In genomic region chr5:150323092-150323491, GRCh38 we compare ENCODE assay signal across 33 cellular contexts. TPM values are rescaled to one million over a fixed set of nuclear protein-coding genes. Genes with fewer than 3 reads are reported as not detected.
A peak's percentile ranks its signal among the peaks of the same experiment; 100 is the strongest.
DNase-seq lines count a peak whose midpoint lies in the region; ATAC-seq, FAIRE-seq and TF ChIP-seq lines count a peak whose summit lies in the region.
"Had no signal": no experiment of that assay in that cellular context is flagged by ENCODE, and none has a peak within 500 bp of the region (broad histone marks: within the 10 kb centered on the region; RNA-seq: fewer than 3 reads in every experiment).

No MANE protein-coding gene starts in this region.

- H3K27me3 ChIP-seq in HepG2 (ENCODE audit: control insufficient read depth in 1 of 2, insufficient read depth in 2 of 2, low read length in 2 of 2) (no peaks in the 10 kb centered on the region), right lobe of liver (no peaks in the 10 kb centered on the region), PC-9 (ENCODE audit: insufficient read depth, low read depth) (no peaks in the 10 kb centered on the region)
- H3K27me3 ChIP-seq: gastroesophageal sphincter, ovary, upper lobe of right lung had no signal

- H3K79me2 ChIP-seq in HepG2 (ENCODE audit: insufficient read depth, low read length) = no peaks in the 10 kb centered on the region
- no peaks in the 10 kb centered on the region for H3K79me2 ChIP-seq in PC-9 (ENCODE audit: low read depth)

- H3K4me1 ChIP-seq in HepG2 (ENCODE audit: insufficient read depth, low read length) (peaks cover 66% of the 10 kb centered on the region), right lobe of liver (no peaks in the 10 kb centered on the region), PC-9 (replicated peaks; ENCODE audit: insufficient read depth) (peaks cover 51% of the 10 kb centered on the region)
- H3K4me1 ChIP-seq: upper lobe of right lung had no signal

- TF ChIP-seq POLR2A in HepG2 (IDR thresholded peaks at IDR 0.05; ENCODE audit: insufficient read depth in 1 of 2, low read depth in 2 of 2, low read length in 2 of 2) (no peak), right lobe of liver (IDR thresholded peaks at IDR 0.05) (no peak)

- H3K9me3 ChIP-seq in HepG2 (ENCODE audit: low read length) = no peaks in the 10 kb centered on the region
- H3K9me3 ChIP-seq in right lobe of liver = no peaks in the 10 kb centered on the region
- H3K9me3 ChIP-seq in PC-9 (ENCODE audit: insufficient read depth, low read depth) = no peaks in the 10 kb centered on the region
- H3K9me3 ChIP-seq: gastroesophageal sphincter, ovary, upper lobe of right lung had no signal

- no peak overlapping the region for H3K4me2 ChIP-seq in HepG2 (ENCODE audit: low read depth, low read length)
- H3K4me2 ChIP-seq in PC-9 = no peak overlapping the region

- no peak overlapping the region for H3K9ac ChIP-seq in HepG2 (ENCODE audit: insufficient read depth, low read depth, low read length)

- TF ChIP-seq EP300 in HepG2 (IDR thresholded peaks at IDR 0.05; ENCODE audit: low read depth in 2 of 2, low read length in 2 of 2) (no peak), HepG2 (CRISPR knock-in tag; IDR thresholded peaks at IDR 0.05; ENCODE audit: borderline replicate concordance) (no peak)

- TF ChIP-seq CTCF in HepG2 (CRISPR knock-in tag; IDR thresholded peaks at IDR 0.05) (no peak), right lobe of liver (IDR thresholded peaks at IDR 0.05) (no peak), PC-9 (conservative IDR thresholded peaks at IDR 0.05) (no peak), RWPE1 (conservative IDR thresholded peaks at IDR 0.05; ENCODE audit: low read depth) (no peak)

- H3K36me3 ChIP-seq in HepG2 (replicated peaks in 1 of 2; ENCODE audit: control insufficient read depth in 1 of 2, insufficient read depth in 2 of 2, low read length in 2 of 2) (no peaks in the 10 kb centered on the region; a peak in 1 of 5 replicates), right lobe of liver (no peaks in the 10 kb centered on the region), PC-9 (ENCODE audit: low read depth) (no peaks in the 10 kb centered on the region)
- H3K36me3 ChIP-seq: gastroesophageal sphincter, ovary, upper lobe of right lung had no signal

- FAIRE-seq in HepG2 (lab: Jason Lieb, UNC) (no peak), GM19239 (lab: Jason Lieb, UNC) (no peak)
- FAIRE-seq: small intestine, TTC549 had no signal

- 20% methylated on average over 6 of the region's 6 CpGs for WGBS in HepG2 (ENCODE audit: low lambda C conversion rate)
- WGBS in right lobe of liver (ENCODE audit: insufficient coverage, low coverage, low lambda C conversion rate, missing lambda C conversion rate) = 74% methylated on average over 6 of the region's 6 CpGs

- DNase-seq in HepG2 (ENCODE audit: low spot score) = peak; percentile 70
- no peak for DNase-seq in right lobe of liver
- DNase-seq in PC-9 = peak in 1 of 2 experiments; percentile 43
- DNase-seq in fibroblast of peridontal ligament (ENCODE audit: extremely low read depth) = peak; percentile 50
- no peak for DNase-seq in RWPE1 (ENCODE audit: low spot score)
- DNase-seq in T-helper 9 cell = no peak
- DNase-seq in GM19239 (ENCODE audit: insufficient read length, low spot score) = no peak
- DNase-seq: activated naive CD4-positive, alpha-beta T cell treated with Interleukin-2 at 50 U/mL for 16 hours; AML-193; Calu3; CD4-positive, CD25-positive, alpha-beta regulatory T cell; dermis blood vessel endothelial cell; DMS79; endodermal cell; GDM1; hippocampal formation; Kasumi-1; NCI-H1092; NCI-H1694; NCI-H446; NCI-H748 treated with DMSO at 0.1 percent for 48 hours; ovary; RPMI8226; small intestine; stimulated activated naive B cell treated with anti-CD40 and anti-IgM and Interleukin-4, amounts not matched to agents 10 μg/mL and 1 μg/mL and 100 μg/mL, for 72 hours; T-helper 1 cell; upper lobe of right lung had no signal

- in situ Hi-C loops in HepG2 (cut with HindIII; ENCODE audit: extremely low pct_ligation_motif_present, low pct_unique_long_range_greater_than_20kb) = no loop called here

- H3K9me2 ChIP-seq in PC-9 (ENCODE audit: insufficient read depth) = no peaks in the 10 kb centered on the region

- ATAC-seq in HepG2 = no peak
- no peak for ATAC-seq in right lobe of liver
- no peak for ATAC-seq in HG02840 (IDR thresholded peaks at IDR 0.05; ENCODE audit: low FRiP score, unreplicated experiment)
- ATAC-seq: gastroesophageal sphincter; stimulated activated naive B cell treated with anti-CD40 and anti-IgM and Interleukin-4, amounts not matched to agents 10 μg/mL and 1 μg/mL and 100 μg/mL, for 72 hours; upper lobe of right lung had no signal

- H3F3A ChIP-seq in PC-9 (ENCODE audit: insufficient read depth, low read depth) = peaks cover 37% of the 10 kb centered on the region

- no peak overlapping the region for H3K27ac ChIP-seq in HepG2 (ENCODE audit: extremely low read length, insufficient read depth, low read length)
- no peak overlapping the region for H3K27ac ChIP-seq in right lobe of liver
- H3K27ac ChIP-seq in PC-9 = 0 out of 2 replicates have a peak overlapping the region, but pooled peaks have one; percentile 20
- no peak overlapping the region for H3K27ac ChIP-seq in RWPE1
- H3K27ac ChIP-seq: gastroesophageal sphincter, ovary, upper lobe of right lung had no signal

- BruUV-seq in HepG2 (replicated peaks; lab: Mats Ljungman, UMichigan) (no TSS peak), PC-9 (replicated peaks; lab: Mats Ljungman, UMichigan) (no TSS peak)

- no peak for TF ChIP-seq RAD21 in HepG2 (CRISPR knock-in tag; IDR thresholded peaks at IDR 0.05)

- POLR2A ChIA-PET in HepG2 (lab: Yijun Ruan, JAX) (interaction anchor here (1.1 kb wide), 1 partner anchor 20 kb away, joined by 3 read pairs; the partner anchor contains the start of gene ARSI), PC-9 (lab: Charles Lee; ENCODE audit: unreplicated experiment) (interaction anchor here (0.6 kb wide), 1 partner anchor 20 kb away, joined by 3 read pairs; no protein-coding TSS in a partner anchor), RWPE1 (lab: Yijun Ruan, JAX; ENCODE audit: low non-redundant PET) (no interaction called here)

- H4K20me1 ChIP-seq in HepG2 (ENCODE audit: insufficient read depth, low read length) (no peaks in the 10 kb centered on the region), PC-9 (ENCODE audit: insufficient read depth) (no peaks in the 10 kb centered on the region)

- H2AFZ ChIP-seq in HepG2 (ENCODE audit: low read length) = no peak overlapping the region
- H2AFZ ChIP-seq in PC-9 = no peak overlapping the region

- CTCF ChIA-PET in HepG2 (lab: Yijun Ruan, JAX; ENCODE audit: low intra/inter-chr PET ratio, low total read pairs) (no interaction called here), PC-9 (lab: Charles Lee) (interaction anchor here (0.7 kb wide), 1 partner anchor 1170 kb away, joined by 4 read pairs; no protein-coding TSS in a partner anchor), RWPE1 (lab: Yijun Ruan, JAX) (interaction anchor here (0.6 kb wide), 2 partner anchors 50 to 202 kb away, joined by 3 to 8 read pairs; no protein-coding TSS in a partner anchor)

- intact Hi-C loops in HepG2 (cut with micrococcal nuclease; ENCODE audit: unreplicated experiment) = no loop called here
- intact Hi-C loops in right lobe of liver (cut with DNase I) = no loop called here
- intact Hi-C loops in PC-9 (cut with micrococcal nuclease; ENCODE audit: unreplicated experiment) = loop anchor here (5.0 kb wide), 1 partner anchor 61 kb away; no protein-coding TSS in a partner anchor

- H3K4me3 ChIP-seq in HepG2 (replicated peaks in 1 of 3; ENCODE audit: insufficient read depth in 1 of 3, low read depth in 2 of 3, low read length in 3 of 3) = no peak overlapping the region
- no peak overlapping the region for H3K4me3 ChIP-seq in right lobe of liver
- no peak overlapping the region for H3K4me3 ChIP-seq in PC-9
- H3K4me3 ChIP-seq: gastroesophageal sphincter, lung, ovary, upper lobe of right lung had no signal

RNA-seq across cellular contexts. Expression of gene ARSI, which starts 20.4 kb away (rescaled TPM):
- total RNA-seq in HepG2 (2016; rRNA removed; fragmentation: Illumina TruSeq; extraction: Trizol) = 17.6 and 33.9 TPM in 2 replicates
- 3.1 and 3.4 TPM in 2 replicates for total RNA-seq in HepG2 (2016; cell fraction: cytosol; rRNA removed; fragmentation: Illumina TruSeq; extraction: Trizol; ENCODE audit: low read depth)
- 21.4 and 37.4 TPM in 2 replicates for total RNA-seq in HepG2 (2016; cell fraction: insoluble cytoplasmic fraction; rRNA removed; fragmentation: Illumina TruSeq; extraction: Trizol)
- total RNA-seq in HepG2 (2016; cell fraction: membrane; rRNA removed; fragmentation: Illumina TruSeq; extraction: Trizol) = 11.0 and 13.0 TPM in 2 replicates
- total RNA-seq in HepG2 (2016; cell fraction: nucleus; rRNA removed; fragmentation: Illumina TruSeq; extraction: Trizol) = 25.8 and 28.7 TPM in 2 replicates
- 4.2 and 6.4 TPM in 2 replicates for polyA plus RNA-seq in HepG2 (2011; rRNA removed)
- polyA plus RNA-seq in HepG2 (2011; cell fraction: cytosol; rRNA removed) = 6.1 and 8.6 TPM in 2 replicates
- 5.3 and 5.7 TPM in 2 replicates for polyA plus RNA-seq in HepG2 (2011; cell fraction: nucleus; rRNA removed)
- 2.2 and 3.5 TPM in 2 replicates for polyA plus RNA-seq in HepG2 (2012)
- 2.1 and 2.4 TPM in 2 replicates for polyA plus RNA-seq in HepG2 (2016; cell fraction: cytosol; fragmentation: Illumina TruSeq; extraction: Trizol; ENCODE audit: low read depth)
- polyA plus RNA-seq in HepG2 (2016; cell fraction: insoluble cytoplasmic fraction; fragmentation: Illumina TruSeq; extraction: Trizol; ENCODE audit: low read depth) = 14.2 and 17.0 TPM in 2 replicates
- polyA plus RNA-seq in HepG2 (2016; cell fraction: membrane; fragmentation: Illumina TruSeq; extraction: Trizol; ENCODE audit: low read depth) = 5.0 and 7.0 TPM in 2 replicates
- 29.1 and 30.1 TPM in 2 replicates for polyA plus RNA-seq in HepG2 (2016; cell fraction: nucleus; fragmentation: Illumina TruSeq; extraction: Trizol; ENCODE audit: insufficient read depth, low read depth)
- 0.07 and 16.9 TPM in 2 replicates for polyA minus RNA-seq in HepG2 (2011; rRNA and poly(A)+ RNA removed; ENCODE audit: low replicate concordance)
- polyA minus RNA-seq in HepG2 (2011; cell fraction: cytosol; rRNA and poly(A)+ RNA removed) = 5.9 and 6.4 TPM in 2 replicates
- polyA minus RNA-seq in HepG2 (2011; cell fraction: nucleus; rRNA and poly(A)+ RNA removed) = 4.8 and 6.6 TPM in 2 replicates
- under 1 TPM in 5 of 6 experiments, not detected in 1; 0.06 to 0.51 (median 0.20) TPM for total RNA-seq in right lobe of liver
- total RNA-seq in PC-9 (2021) = 2.6 and 3.2 TPM in 2 replicates
- total RNA-seq: activated T-helper 1 cell treated with anti-CD3 and anti-CD28 coated beads, Interleukin-12 subunit alpha, Interleukin-12 subunit beta, Interleukin-2, Interleukin-4 antibody, amounts not matched to agents 30 ng/mL and 10 ng/mL and 1 ng/mL, durations not matched to agents 14 hours and 24 hours and 36 hours; CD4-positive, CD25-positive, alpha-beta regulatory T cell had no signal
- polyA plus RNA-seq: CD4-positive, CD25-positive, alpha-beta regulatory T cell; neural cell had no signal

RNA-seq across cellular contexts. Expression of gene CAMK2A, which starts 33.5 kb away (rescaled TPM):
- total RNA-seq in HepG2 (2016; rRNA removed; fragmentation: Illumina TruSeq; extraction: Trizol) = 0.11 TPM in 1 of 2 replicates, not detected in the other
- not detected in 2 replicates for total RNA-seq in HepG2 (2016; cell fraction: cytosol; rRNA removed; fragmentation: Illumina TruSeq; extraction: Trizol; ENCODE audit: low read depth)
- total RNA-seq in HepG2 (2016; cell fraction: insoluble cytoplasmic fraction; rRNA removed; fragmentation: Illumina TruSeq; extraction: Trizol) = 0.03 and 0.09 TPM in 2 replicates
- not detected in 2 replicates for total RNA-seq in HepG2 (2016; cell fraction: membrane; rRNA removed; fragmentation: Illumina TruSeq; extraction: Trizol)
- 0.25 and 0.40 TPM in 2 replicates for total RNA-seq in HepG2 (2016; cell fraction: nucleus; rRNA removed; fragmentation: Illumina TruSeq; extraction: Trizol)
- 0.16 TPM in 1 of 2 replicates, not detected in the other for polyA plus RNA-seq in HepG2 (2011; rRNA removed)
- 0.03 and 0.04 TPM in 2 replicates for polyA plus RNA-seq in HepG2 (2011; cell fraction: cytosol; rRNA removed)
- polyA plus RNA-seq in HepG2 (2011; cell fraction: nucleus; rRNA removed) = 0.09 and 0.39 TPM in 2 replicates
- 0.03 and 0.08 TPM in 2 replicates for polyA plus RNA-seq in HepG2 (2012)
- 0.06 TPM in 1 of 2 replicates, not detected in the other for polyA plus RNA-seq in HepG2 (2016; cell fraction: cytosol; fragmentation: Illumina TruSeq; extraction: Trizol; ENCODE audit: low read depth)
- polyA plus RNA-seq in HepG2 (2016; cell fraction: insoluble cytoplasmic fraction; fragmentation: Illumina TruSeq; extraction: Trizol; ENCODE audit: low read depth) = 0.05 TPM in 1 of 2 replicates, not detected in the other
- not detected in 2 replicates for polyA plus RNA-seq in HepG2 (2016; cell fraction: membrane; fragmentation: Illumina TruSeq; extraction: Trizol; ENCODE audit: low read depth)
- 0.34 and 0.43 TPM in 2 replicates for polyA plus RNA-seq in HepG2 (2016; cell fraction: nucleus; fragmentation: Illumina TruSeq; extraction: Trizol; ENCODE audit: insufficient read depth, low read depth)
- polyA minus RNA-seq in HepG2 (2011; rRNA and poly(A)+ RNA removed; ENCODE audit: low replicate concordance) = 0.14 TPM in 1 of 2 replicates, not detected in the other
- not detected in 2 replicates for polyA minus RNA-seq in HepG2 (2011; cell fraction: cytosol; rRNA and poly(A)+ RNA removed)
- 0.12 TPM in 1 of 2 replicates, not detected in the other for polyA minus RNA-seq in HepG2 (2011; cell fraction: nucleus; rRNA and poly(A)+ RNA removed)
- total RNA-seq in right lobe of liver = under 1 TPM in 3 of 6 experiments, not detected in 3; 0.10 to 0.26 (median 0.23) TPM
- 0.13 and 0.65 TPM in 2 replicates for total RNA-seq in PC-9 (2021)
- total RNA-seq: activated T-helper 1 cell treated with anti-CD3 and anti-CD28 coated beads, Interleukin-12 subunit alpha, Interleukin-12 subunit beta, Interleukin-2, Interleukin-4 antibody, amounts not matched to agents 30 ng/mL and 10 ng/mL and 1 ng/mL, durations not matched to agents 14 hours and 24 hours and 36 hours; Calu3; CD4-positive, CD25-positive, alpha-beta regulatory T cell; dermis blood vessel endothelial cell had no signal
- polyA plus RNA-seq: CD4-positive, CD25-positive, alpha-beta regulatory T cell had no signal

RNA-seq across cellular contexts. Expression of gene TCOF1, which starts 34.4 kb away (rescaled TPM):
- total RNA-seq in HepG2 (2016; rRNA removed; fragmentation: Illumina TruSeq; extraction: Trizol) (41.6 and 44.5 TPM in 2 replicates), right lobe of liver (10 to 100 TPM in 2 of 6 experiments, 1 to 10 TPM in 4; 6.7 to 12.0 (median 8.9) TPM), PC-9 (2021) (68.4 and 75.3 TPM in 2 replicates)
- total RNA-seq in HepG2 (2016; cell fraction: cytosol; rRNA removed; fragmentation: Illumina TruSeq; extraction: Trizol; ENCODE audit: low read depth) = 7.0 and 8.0 TPM in 2 replicates
- total RNA-seq in HepG2 (2016; cell fraction: insoluble cytoplasmic fraction; rRNA removed; fragmentation: Illumina TruSeq; extraction: Trizol) = 34.8 and 42.9 TPM in 2 replicates
- 12.4 and 12.6 TPM in 2 replicates for total RNA-seq in HepG2 (2016; cell fraction: membrane; rRNA removed; fragmentation: Illumina TruSeq; extraction: Trizol)
- 38.8 and 43.2 TPM in 2 replicates for total RNA-seq in HepG2 (2016; cell fraction: nucleus; rRNA removed; fragmentation: Illumina TruSeq; extraction: Trizol)
- 9.9 and 10.1 TPM in 2 replicates for polyA plus RNA-seq in HepG2 (2011; rRNA removed)
- 5.7 and 7.4 TPM in 2 replicates for polyA plus RNA-seq in HepG2 (2011; cell fraction: cytosol; rRNA removed)
- 27.8 and 31.6 TPM in 2 replicates for polyA plus RNA-seq in HepG2 (2011; cell fraction: nucleus; rRNA removed)
- polyA plus RNA-seq in HepG2 (2012) = 14.9 and 19.7 TPM in 2 replicates
- 2.9 and 3.4 TPM in 2 replicates for polyA plus RNA-seq in HepG2 (2016; cell fraction: cytosol; fragmentation: Illumina TruSeq; extraction: Trizol; ENCODE audit: low read depth)
- polyA plus RNA-seq in HepG2 (2016; cell fraction: insoluble cytoplasmic fraction; fragmentation: Illumina TruSeq; extraction: Trizol; ENCODE audit: low read depth) = 38.4 and 54.0 TPM in 2 replicates
- polyA plus RNA-seq in HepG2 (2016; cell fraction: membrane; fragmentation: Illumina TruSeq; extraction: Trizol; ENCODE audit: low read depth) = 6.2 and 8.3 TPM in 2 replicates
- polyA plus RNA-seq in HepG2 (2016; cell fraction: nucleus; fragmentation: Illumina TruSeq; extraction: Trizol; ENCODE audit: insufficient read depth, low read depth) = 61.9 and 69.6 TPM in 2 replicates
- 16.4 and 42.6 TPM in 2 replicates for polyA minus RNA-seq in HepG2 (2011; rRNA and poly(A)+ RNA removed; ENCODE audit: low replicate concordance)
- polyA minus RNA-seq in HepG2 (2011; cell fraction: cytosol; rRNA and poly(A)+ RNA removed) = 9.8 and 12.7 TPM in 2 replicates
- polyA minus RNA-seq in HepG2 (2011; cell fraction: nucleus; rRNA and poly(A)+ RNA removed) = 19.2 and 20.5 TPM in 2 replicates

Comparison
In these comparisons a context has a peak if more than half of its experiments do, and no peak if none do; other contexts are left out.
1. DNase-seq: peak in HepG2 (single experiment) and fibroblast of peridontal ligament (single experiment); none in right lobe of liver (0 of 3), RWPE1 (single experiment), T-helper 9 cell (single experiment) and GM19239 (single experiment).